ENCODE assay signal across 1 cellular context in genomic region chr10:117165557-117166419, GRCh38.
TF ChIP-seq lines count a peak whose summit lies in the region.

No MANE protein-coding gene starts in this region.

TF ChIP-seq in H1, 55 proteins besides CTCF, POLR2A, EP300 and RAD21 (continued from another document):
- TF ChIP-seq, protein P1, sequence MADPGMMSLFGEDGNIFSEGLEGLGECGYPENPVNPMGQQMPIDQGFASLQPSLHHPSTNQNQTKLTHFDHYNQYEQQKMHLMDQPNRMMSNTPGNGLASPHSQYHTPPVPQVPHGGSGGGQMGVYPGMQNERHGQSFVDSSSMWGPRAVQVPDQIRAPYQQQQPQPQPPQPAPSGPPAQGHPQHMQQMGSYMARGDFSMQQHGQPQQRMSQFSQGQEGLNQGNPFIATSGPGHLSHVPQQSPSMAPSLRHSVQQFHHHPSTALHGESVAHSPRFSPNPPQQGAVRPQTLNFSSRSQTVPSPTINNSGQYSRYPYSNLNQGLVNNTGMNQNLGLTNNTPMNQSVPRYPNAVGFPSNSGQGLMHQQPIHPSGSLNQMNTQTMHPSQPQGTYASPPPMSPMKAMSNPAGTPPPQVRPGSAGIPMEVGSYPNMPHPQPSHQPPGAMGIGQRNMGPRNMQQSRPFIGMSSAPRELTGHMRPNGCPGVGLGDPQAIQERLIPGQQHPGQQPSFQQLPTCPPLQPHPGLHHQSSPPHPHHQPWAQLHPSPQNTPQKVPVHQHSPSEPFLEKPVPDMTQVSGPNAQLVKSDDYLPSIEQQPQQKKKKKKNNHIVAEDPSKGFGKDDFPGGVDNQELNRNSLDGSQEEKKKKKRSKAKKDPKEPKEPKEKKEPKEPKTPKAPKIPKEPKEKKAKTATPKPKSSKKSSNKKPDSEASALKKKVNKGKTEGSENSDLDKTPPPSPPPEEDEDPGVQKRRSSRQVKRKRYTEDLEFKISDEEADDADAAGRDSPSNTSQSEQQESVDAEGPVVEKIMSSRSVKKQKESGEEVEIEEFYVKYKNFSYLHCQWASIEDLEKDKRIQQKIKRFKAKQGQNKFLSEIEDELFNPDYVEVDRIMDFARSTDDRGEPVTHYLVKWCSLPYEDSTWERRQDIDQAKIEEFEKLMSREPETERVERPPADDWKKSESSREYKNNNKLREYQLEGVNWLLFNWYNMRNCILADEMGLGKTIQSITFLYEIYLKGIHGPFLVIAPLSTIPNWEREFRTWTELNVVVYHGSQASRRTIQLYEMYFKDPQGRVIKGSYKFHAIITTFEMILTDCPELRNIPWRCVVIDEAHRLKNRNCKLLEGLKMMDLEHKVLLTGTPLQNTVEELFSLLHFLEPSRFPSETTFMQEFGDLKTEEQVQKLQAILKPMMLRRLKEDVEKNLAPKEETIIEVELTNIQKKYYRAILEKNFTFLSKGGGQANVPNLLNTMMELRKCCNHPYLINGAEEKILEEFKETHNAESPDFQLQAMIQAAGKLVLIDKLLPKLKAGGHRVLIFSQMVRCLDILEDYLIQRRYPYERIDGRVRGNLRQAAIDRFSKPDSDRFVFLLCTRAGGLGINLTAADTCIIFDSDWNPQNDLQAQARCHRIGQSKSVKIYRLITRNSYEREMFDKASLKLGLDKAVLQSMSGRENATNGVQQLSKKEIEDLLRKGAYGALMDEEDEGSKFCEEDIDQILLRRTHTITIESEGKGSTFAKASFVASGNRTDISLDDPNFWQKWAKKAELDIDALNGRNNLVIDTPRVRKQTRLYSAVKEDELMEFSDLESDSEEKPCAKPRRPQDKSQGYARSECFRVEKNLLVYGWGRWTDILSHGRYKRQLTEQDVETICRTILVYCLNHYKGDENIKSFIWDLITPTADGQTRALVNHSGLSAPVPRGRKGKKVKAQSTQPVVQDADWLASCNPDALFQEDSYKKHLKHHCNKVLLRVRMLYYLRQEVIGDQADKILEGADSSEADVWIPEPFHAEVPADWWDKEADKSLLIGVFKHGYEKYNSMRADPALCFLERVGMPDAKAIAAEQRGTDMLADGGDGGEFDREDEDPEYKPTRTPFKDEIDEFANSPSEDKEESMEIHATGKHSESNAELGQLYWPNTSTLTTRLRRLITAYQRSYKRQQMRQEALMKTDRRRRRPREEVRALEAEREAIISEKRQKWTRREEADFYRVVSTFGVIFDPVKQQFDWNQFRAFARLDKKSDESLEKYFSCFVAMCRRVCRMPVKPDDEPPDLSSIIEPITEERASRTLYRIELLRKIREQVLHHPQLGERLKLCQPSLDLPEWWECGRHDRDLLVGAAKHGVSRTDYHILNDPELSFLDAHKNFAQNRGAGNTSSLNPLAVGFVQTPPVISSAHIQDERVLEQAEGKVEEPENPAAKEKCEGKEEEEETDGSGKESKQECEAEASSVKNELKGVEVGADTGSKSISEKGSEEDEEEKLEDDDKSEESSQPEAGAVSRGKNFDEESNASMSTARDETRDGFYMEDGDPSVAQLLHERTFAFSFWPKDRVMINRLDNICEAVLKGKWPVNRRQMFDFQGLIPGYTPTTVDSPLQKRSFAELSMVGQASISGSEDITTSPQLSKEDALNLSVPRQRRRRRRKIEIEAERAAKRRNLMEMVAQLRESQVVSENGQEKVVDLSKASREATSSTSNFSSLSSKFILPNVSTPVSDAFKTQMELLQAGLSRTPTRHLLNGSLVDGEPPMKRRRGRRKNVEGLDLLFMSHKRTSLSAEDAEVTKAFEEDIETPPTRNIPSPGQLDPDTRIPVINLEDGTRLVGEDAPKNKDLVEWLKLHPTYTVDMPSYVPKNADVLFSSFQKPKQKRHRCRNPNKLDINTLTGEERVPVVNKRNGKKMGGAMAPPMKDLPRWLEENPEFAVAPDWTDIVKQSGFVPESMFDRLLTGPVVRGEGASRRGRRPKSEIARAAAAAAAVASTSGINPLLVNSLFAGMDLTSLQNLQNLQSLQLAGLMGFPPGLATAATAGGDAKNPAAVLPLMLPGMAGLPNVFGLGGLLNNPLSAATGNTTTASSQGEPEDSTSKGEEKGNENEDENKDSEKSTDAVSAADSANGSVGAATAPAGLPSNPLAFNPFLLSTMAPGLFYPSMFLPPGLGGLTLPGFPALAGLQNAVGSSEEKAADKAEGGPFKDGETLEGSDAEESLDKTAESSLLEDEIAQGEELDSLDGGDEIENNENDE (IDR thresholded peaks at IDR 0.05; ENCODE audit: insufficient replicate concordance, low read length) = no peak
- TF ChIP-seq EZH2 (IDR thresholded peaks at IDR 0.05; ENCODE audit: low read depth, low read length, severe bottlenecking) (peak; percentile 90), SIX5 (IDR thresholded peaks at IDR 0.05; ENCODE audit: low read depth, low read length) (no peak), ZNF274 (IDR thresholded peaks at IDR 0.05; ENCODE audit: borderline replicate concordance, extremely low read depth, low read length) (no peak), CTBP2 (IDR thresholded peaks at IDR 0.05; ENCODE audit: borderline replicate concordance, insufficient read depth, insufficient read length, low read length) (peak; percentile 70), MAFK (IDR thresholded peaks at IDR 0.05; ENCODE audit: low read depth, low read length) (no peak), CEBPB (IDR thresholded peaks at IDR 0.05; ENCODE audit: low read depth, low read length) (no peak), HDAC6 (IDR thresholded peaks at IDR 0.05; ENCODE audit: low read depth, low read length) (no peak), TAF1 (IDR thresholded peaks at IDR 0.05; ENCODE audit: low read depth, low read length) (no peak), KDM4A (IDR thresholded peaks at IDR 0.05; ENCODE audit: low read depth, low read length, severe bottlenecking) (peak; percentile 52), BRCA1 (IDR thresholded peaks at IDR 0.05; ENCODE audit: low read depth, low read length) (no peak), GABPA (IDR thresholded peaks at IDR 0.05; ENCODE audit: borderline replicate concordance, insufficient read depth, low read length) (no peak), JUN (IDR thresholded peaks at IDR 0.05; ENCODE audit: low read depth, low read length) (no peak), TCF12 (IDR thresholded peaks at IDR 0.05; ENCODE audit: low read depth, low read length) (0 out of 2 replicates have a peak, but pooled peaks have one; percentile 10)
